Comparison of ENCODE assay signal across 39 cellular contexts in the genomic region with DNA sequence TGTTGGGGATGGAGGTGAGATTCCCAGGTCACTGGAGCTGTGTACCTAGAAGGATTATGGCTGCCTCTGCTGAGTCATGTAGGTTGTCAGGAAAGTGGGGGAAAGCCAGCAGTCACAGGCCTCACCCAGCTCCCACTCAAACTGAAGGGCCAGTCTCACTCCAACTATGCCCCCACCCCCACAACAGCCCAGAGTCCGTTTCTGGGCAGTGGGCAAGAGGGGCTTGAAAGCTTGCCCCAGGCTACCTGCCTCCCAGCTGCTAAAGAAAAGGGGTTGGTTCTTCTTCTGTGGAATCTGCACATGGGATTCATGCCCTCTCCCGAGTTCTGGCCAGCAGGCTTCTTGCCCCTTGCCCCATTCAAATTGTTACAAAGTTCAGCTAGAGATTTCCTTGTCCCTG.
"Had no signal": no experiment of that assay in that cellular context is flagged by ENCODE, and none has a peak within 500 bp of the region (broad histone marks: within the 10 kb centered on the region; RNA-seq: fewer than 3 reads in every experiment).

No MANE protein-coding gene starts in this region.

- H3K4me1 ChIP-seq: adrenal gland, ascending aorta, body of pancreas, breast epithelium had no signal

- H3K36me3 ChIP-seq: adrenal gland, ascending aorta, brain microvascular endothelial cell, breast epithelium, cardiac muscle cell had no signal

- H3K27me3 ChIP-seq: adrenal gland, ascending aorta, body of pancreas, brain microvascular endothelial cell, breast epithelium, cardiac muscle cell had no signal

- FAIRE-seq: astrocyte, bronchial epithelial cell had no signal

- H3K36me3 Mint-ChIP-seq: activated naive CD4-positive, alpha-beta T cell treated with anti-CD3 and anti-CD28 coated beads, Interleukin-2, amount 10 ng/mL, durations not matched to agents 7 days and 5 days had no signal

- H3K9me3 ChIP-seq: adrenal gland, body of pancreas had no signal

- H3K27ac ChIP-seq: adrenal gland, ascending aorta, body of pancreas, brain microvascular endothelial cell, breast epithelium, cardiac muscle cell had no signal

- H3K4me1 Mint-ChIP-seq: activated naive CD4-positive, alpha-beta T cell treated with anti-CD3 and anti-CD28 coated beads, Interleukin-2, amount 10 ng/mL, durations not matched to agents 7 days and 5 days; activated naive CD4-positive, alpha-beta T cell treated with anti-CD3 and anti-CD28 coated beads, Interleukin-2, amount 50 U/mL, for 24 hours; activated naive CD8-positive, alpha-beta T cell treated with anti-CD3 and anti-CD28 coated beads, Interleukin-2, amount 10 ng/mL, durations not matched to agents 7 days and 5 days; activated naive CD8-positive, alpha-beta T cell treated with anti-CD3 and anti-CD28 coated beads, Interleukin-2, amount 50 U/mL, for 24 hours; activated T-helper 17 cell treated with anti-CD3 and anti-CD28 coated beads, Interleukin-2, amount 50 U/mL, for 72 hours; brain; central memory CD8-positive, alpha-beta T cell had no signal

- ATAC-seq: activated naive CD4-positive, alpha-beta T cell treated with anti-CD3 and anti-CD28 coated beads, Interleukin-2, amount 50 U/mL, for 72 hours; activated naive CD8-positive, alpha-beta T cell treated with anti-CD3 and anti-CD28 coated beads, Interleukin-2, amount 50 U/mL, for 24 hours; activated T-cell treated with anti-CD3 and anti-CD28 coated beads, Interleukin-2, amount 50 U/mL, for 4 hours; activated T-cell treated with anti-CD3 and anti-CD28 coated beads, Interleukin-2, amount 50 U/mL, for 72 hours; activated T-helper 17 cell treated with anti-CD3 and anti-CD28 coated beads, Interleukin-2, amount 50 U/mL, for 72 hours; body of pancreas had no signal

- H3K27ac Mint-ChIP-seq: activated naive CD4-positive, alpha-beta T cell treated with anti-CD3 and anti-CD28 coated beads, Interleukin-2, amount 10 ng/mL, durations not matched to agents 7 days and 5 days; activated naive CD4-positive, alpha-beta T cell treated with anti-CD3 and anti-CD28 coated beads, Interleukin-2, amount 50 U/mL, for 24 hours; activated naive CD4-positive, alpha-beta T cell treated with anti-CD3 and anti-CD28 coated beads, Interleukin-2, amount 50 U/mL, for 72 hours; activated naive CD8-positive, alpha-beta T cell; activated naive CD8-positive, alpha-beta T cell treated with anti-CD3 and anti-CD28 coated beads for 36 hours; activated naive CD8-positive, alpha-beta T cell treated with anti-CD3 and anti-CD28 coated beads, Interleukin-2, amount 10 ng/mL, durations not matched to agents 7 days and 5 days; activated naive CD8-positive, alpha-beta T cell treated with anti-CD3 and anti-CD28 coated beads, Interleukin-2, amount 50 U/mL, for 24 hours; activated T-cell treated with anti-CD3 and anti-CD28 coated beads, Interleukin-2, amount 50 U/mL, for 24 hours; activated T-cell treated with anti-CD3 and anti-CD28 coated beads, Interleukin-2, amount 50 U/mL, for 72 hours; activated T-helper 1 cell treated with anti-CD3 and anti-CD28 coated beads, Interleukin-12 subunit alpha, Interleukin-12 subunit beta, Interleukin-2, Interleukin-4 antibody, amounts not matched to agents 30 ng/mL and 10 ng/mL and 1 ng/mL, durations not matched to agents 14 hours and 24 hours and 36 hours; activated T-helper 17 cell treated with anti-CD3 and anti-CD28 coated beads, Interleukin-2, amount 50 U/mL, for 72 hours; activated T-helper 2 cell treated with anti-CD3 and anti-CD28 coated beads, Interferon-gamma antibody, Interleukin-2, Interleukin-4, amounts not matched to agents 10 μg/mL and 5 μg/mL and 100 μg/mL, durations not matched to agents 14 hours and 24 hours and 36 hours; brain had no signal

- H3K4me3 ChIP-seq: adrenal gland, ascending aorta, body of pancreas, breast epithelium, cardiac muscle cell had no signal

- H3K27me3 Mint-ChIP-seq: activated naive CD4-positive, alpha-beta T cell treated with anti-CD3 and anti-CD28 coated beads, Interleukin-2, amount 10 ng/mL, durations not matched to agents 7 days and 5 days; activated naive CD4-positive, alpha-beta T cell treated with anti-CD3 and anti-CD28 coated beads, Interleukin-2, amount 50 U/mL, for 24 hours; activated naive CD8-positive, alpha-beta T cell; activated naive CD8-positive, alpha-beta T cell treated with anti-CD3 and anti-CD28 coated beads for 36 hours; activated naive CD8-positive, alpha-beta T cell treated with anti-CD3 and anti-CD28 coated beads, Interleukin-2, amount 10 ng/mL, durations not matched to agents 7 days and 5 days; activated naive CD8-positive, alpha-beta T cell treated with anti-CD3 and anti-CD28 coated beads, Interleukin-2, amount 50 U/mL, for 24 hours; activated T-cell treated with anti-CD3 and anti-CD28 coated beads, Interleukin-2, amount 50 U/mL, for 24 hours had no signal

- H3K4me3 Mint-ChIP-seq: activated naive CD4-positive, alpha-beta T cell treated with anti-CD3 and anti-CD28 coated beads, Interleukin-2, amount 10 ng/mL, durations not matched to agents 7 days and 5 days; activated naive CD4-positive, alpha-beta T cell treated with anti-CD3 and anti-CD28 coated beads, Interleukin-2, amount 50 U/mL, for 24 hours; activated naive CD8-positive, alpha-beta T cell; activated naive CD8-positive, alpha-beta T cell treated with anti-CD3 and anti-CD28 coated beads for 36 hours; activated naive CD8-positive, alpha-beta T cell treated with anti-CD3 and anti-CD28 coated beads, Interleukin-2, amount 10 ng/mL, durations not matched to agents 7 days and 5 days; activated naive CD8-positive, alpha-beta T cell treated with anti-CD3 and anti-CD28 coated beads, Interleukin-2, amount 50 U/mL, for 24 hours; activated T-cell treated with anti-CD3 and anti-CD28 coated beads, Interleukin-2, amount 50 U/mL, for 24 hours; activated T-cell treated with anti-CD3 and anti-CD28 coated beads, Interleukin-2, amount 50 U/mL, for 4 hours; activated T-cell treated with anti-CD3 and anti-CD28 coated beads, Interleukin-2, amount 50 U/mL, for 72 hours; activated T-helper 1 cell treated with anti-CD3 and anti-CD28 coated beads, Interleukin-12 subunit alpha, Interleukin-12 subunit beta, Interleukin-2, Interleukin-4 antibody, amounts not matched to agents 30 ng/mL and 10 ng/mL and 1 ng/mL, durations not matched to agents 14 hours and 24 hours and 36 hours; activated T-helper 17 cell treated with anti-CD3 and anti-CD28 coated beads, Interleukin-2, amount 50 U/mL, for 72 hours; brain; central memory CD8-positive, alpha-beta T cell had no signal

- DNase-seq: activated effector memory CD4-positive, alpha-beta T cell treated with anti-CD3 and anti-CD28 coated beads, Interleukin-2, amount 50 U/mL, for 16 hours; activated effector memory CD4-positive, alpha-beta T cell treated with Interleukin-2 at 50 U/mL for 16 hours; activated gamma-delta T cell; activated gamma-delta T cell treated with Interleukin-2 at 50 U/mL for 16 hours; activated naive CD4-positive, alpha-beta T cell; activated naive CD4-positive, alpha-beta T cell treated with anti-CD3 and anti-CD28 coated beads, Interleukin-2, amount 10 ng/mL, durations not matched to agents 7 days and 5 days; activated naive CD4-positive, alpha-beta T cell treated with anti-CD3 and anti-CD28 coated beads, Interleukin-2, amount 50 U/mL, for 16 hours; activated naive CD4-positive, alpha-beta T cell treated with Interleukin-2 at 50 U/mL for 16 hours; activated naive CD8-positive, alpha-beta T cell treated with anti-CD3 and anti-CD28 coated beads for 36 hours; activated naive CD8-positive, alpha-beta T cell treated with anti-CD3 and anti-CD28 coated beads, Interleukin-2, amount 10 ng/mL, durations not matched to agents 7 days and 5 days; activated naive CD8-positive, alpha-beta T cell treated with anti-CD3 and anti-CD28 coated beads, Interleukin-2, amount 50 U/mL, for 24 hours; activated T-cell treated with anti-CD3 and anti-CD28 coated beads, Interleukin-2, amount 50 U/mL, for 1 hour; activated T-cell treated with anti-CD3 and anti-CD28 coated beads, Interleukin-2, amount 50 U/mL, for 24 hours; activated T-cell treated with anti-CD3 and anti-CD28 coated beads, Interleukin-2, amount 50 U/mL, for 4 hours; activated T-cell treated with anti-CD3 and anti-CD28 coated beads, Interleukin-2, amount 50 U/mL, for 48 hours; activated T-cell treated with anti-CD3 and anti-CD28 coated beads, Interleukin-2, amount 50 U/mL, for 72 hours; adrenal gland; amniotic stem cell; amygdala; anterior cingulate cortex; aorta; body of pancreas; brain microvascular endothelial cell; caudate nucleus; central memory CD4-positive, alpha-beta T cell; cerebellar nuclear complex had no signal
